ENCODE assay signal across 8 cellular contexts in genomic region chr5:321233-321725, GRCh38. TPM values are rescaled to one million over a fixed set of nuclear protein-coding genes. Genes with fewer than 3 reads are reported as not detected.
DNase-seq lines count a peak whose midpoint lies in the region; ATAC-seq and TF ChIP-seq lines count a peak whose summit lies in the region.

Gene AHRR (plus strand): TSS chr5:321714. CDS start chr5:343903, 22,189 bp downstream.

- TF ChIP-seq CTCF in lower leg skin (IDR thresholded peaks at IDR 0.05) (no peak), stomach (IDR thresholded peaks at IDR 0.05) (peak in 2 of 7 experiments; percentile 33 to 54)

- peak; percentile 45 for ATAC-seq in GM21515 (IDR thresholded peaks at IDR 0.05; ENCODE audit: unreplicated experiment)

- no peaks in the 10 kb centered on the region for H3K9me3 Mint-ChIP-seq in T-helper 1 cell treated with Interleukin-12 subunit alpha and Interleukin-12 subunit beta and Interleukin-4 antibody, amounts not matched to agents 30 μg/mL and 1 μg/mL, for 36 hours

- H3K27ac ChIP-seq in HUES64 (ENCODE audit: low read depth, low read length) (no peak within 1 kb of the TSS), stomach (peak within 1 kb of the TSS in 2 of 5 donors; percentile 19 to 53)

- intact Hi-C loops in lower leg skin (cut with DNase I; ENCODE audit: low total_unique reads), result no loop called here
- intact Hi-C loops in stomach (cut with DNase I; ENCODE audit: low total_unique reads), result no loop called here

- DNase-seq in EL, result peak; percentile 81
- peak; percentile 77 for DNase-seq in dermis blood vessel endothelial cell
- DNase-seq in lower leg skin (ENCODE audit: low spot score in 2 of 2), result peak in 1 of 2 donors; percentile 93
- DNase-seq in stomach, result peak; percentile 68
- no peak for DNase-seq in pons (ENCODE audit: low spot score)

- no peaks in the 10 kb centered on the region for H3K9me3 ChIP-seq in HUES64 (ENCODE audit: insufficient read depth, low read depth, low read length)
- no peaks in the 10 kb centered on the region for H3K9me3 ChIP-seq in stomach

- H3K27me3 ChIP-seq in HUES64 (ENCODE audit: insufficient read depth, low read length) (peaks cover 59% of the 10 kb centered on the region), stomach (peaks cover 9 to 81% (median 50%) of the 10 kb centered on the region in 3 donors)

- H3K4me1 ChIP-seq in HUES64 (ENCODE audit: insufficient read depth, low read length) (no peaks in the 10 kb centered on the region), stomach (peaks cover 23 to 41% (median 27%) of the 10 kb centered on the region in 4 donors)

- WGBS in HUES64, result under 1% methylated on average over 51 of the region's 51 CpGs
- 0 to 1% methylated on average over 31 to 34 of the region's 51 CpGs for WGBS in lower leg skin, 2 donors
- WGBS in stomach, 5 donors, result 0 to 2% (median 1%) methylated on average over 42 to 51 of the region's 51 CpGs; no CpG with 5 or more reads in 1 of the 5 donors

- H3K4me3 ChIP-seq in HUES64 (ENCODE audit: low read length) (peak within 1 kb of the TSS; percentile 57), lower leg skin (ENCODE audit: low read depth, poor library complexity, severe bottlenecking) (peak within 1 kb of the TSS; percentile 24), stomach (peak within 1 kb of the TSS; percentile 42 to 56 (median 52))

- no peak for TF ChIP-seq POLR2A in lower leg skin (IDR thresholded peaks at IDR 0.05)
- no peak for TF ChIP-seq POLR2A in stomach (IDR thresholded peaks at IDR 0.05)

- H3K4me1 Mint-ChIP-seq in T-helper 1 cell treated with Interleukin-12 subunit alpha and Interleukin-12 subunit beta and Interleukin-4 antibody, amounts not matched to agents 30 μg/mL and 1 μg/mL, for 36 hours (ENCODE audit: low read depth), result peaks cover 10% of the 10 kb centered on the region

- no peak for TF ChIP-seq EP300 in stomach (IDR thresholded peaks at IDR 0.05)

- H3K27me3 Mint-ChIP-seq in T-helper 1 cell treated with Interleukin-12 subunit alpha and Interleukin-12 subunit beta and Interleukin-4 antibody, amounts not matched to agents 30 μg/mL and 1 μg/mL, for 36 hours (ENCODE audit: low read depth), result peaks cover 15% of the 10 kb centered on the region

- H3K27ac Mint-ChIP-seq in T-helper 1 cell treated with Interleukin-12 subunit alpha and Interleukin-12 subunit beta and Interleukin-4 antibody, amounts not matched to agents 30 μg/mL and 1 μg/mL, for 36 hours, result peak within 1 kb of the TSS; percentile 45

- H3K36me3 Mint-ChIP-seq in T-helper 1 cell treated with Interleukin-12 subunit alpha and Interleukin-12 subunit beta and Interleukin-4 antibody, amounts not matched to agents 30 μg/mL and 1 μg/mL, for 36 hours (ENCODE audit: low read depth), result peaks cover 5% of the 10 kb centered on the region

- peak within 1 kb of the TSS; percentile 81 for H3K4me3 Mint-ChIP-seq in T-helper 1 cell treated with Interleukin-12 subunit alpha and Interleukin-12 subunit beta and Interleukin-4 antibody, amounts not matched to agents 30 μg/mL and 1 μg/mL, for 36 hours

- H3K36me3 ChIP-seq in HUES64 (ENCODE audit: insufficient read depth, low read length) (no peaks in the 10 kb centered on the region), stomach (peaks cover 0 to 13% (median 11%) of the 10 kb centered on the region in 4 donors)

- no peak within 1 kb of the TSS; the same call in 1 of the 2 replicates for H3K9ac ChIP-seq in HUES64 (ENCODE audit: low read depth, low read length)

RNA-seq across cellular contexts. Expression of gene AHRR, which starts in this region (rescaled TPM):
- polyA plus RNA-seq in HUES64 (2013, experiment 1 of 2), result 0.45 TPM
- polyA plus RNA-seq in HUES64 (2013, experiment 2 of 2), result 0.44 TPM
- 7.4 and 13.4 TPM in 2 replicates for total RNA-seq in dermis blood vessel endothelial cell
- total RNA-seq in lower leg skin, result 10 to 100 TPM in 1 of 4 donors, 1 to 10 TPM in 3; 3.6 to 19.6 (median 6.0) TPM
- 10 to 100 TPM in 1 of 5 donors, 1 to 10 TPM in 2, under 1 TPM in 1, not detected in 1; 0.92 to 47.8 (median 1.3) TPM for total RNA-seq in stomach
- polyA plus RNA-seq in stomach, result 1 to 10 TPM in 1 of 3 donors, under 1 TPM in 2; 0.63 to 1.1 (median 0.93) TPM
